1 cellular context compared by ENCODE assay signal in the genomic region with DNA sequence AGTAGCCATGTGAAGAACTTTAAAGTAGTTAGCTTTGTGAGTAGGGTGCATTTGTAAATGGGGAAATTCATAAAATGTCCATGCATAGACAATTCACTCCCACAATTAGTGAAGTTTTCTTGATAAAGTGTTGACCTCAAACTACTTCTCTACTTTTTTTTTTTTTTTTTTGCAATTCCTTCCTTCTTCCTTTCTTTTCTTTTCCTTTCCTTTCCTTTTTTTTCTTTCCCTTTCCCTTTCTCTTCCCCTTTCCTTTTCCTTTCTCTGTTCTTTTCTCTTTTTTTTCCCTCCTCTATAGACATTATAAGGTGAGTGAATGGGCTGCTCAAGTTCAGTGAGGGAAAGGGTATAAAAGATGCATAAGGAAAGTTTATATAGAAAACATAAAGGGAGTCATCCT.
TF ChIP-seq lines count a peak whose summit lies in the region.

No MANE protein-coding gene starts in this region.

TF ChIP-seq in K562, 482 proteins besides CTCF, POLR2A, EP300 and RAD21 (continued from another document):
- TF ChIP-seq ZNF512 (tag; IDR thresholded peaks at IDR 0.05): peak; percentile 79
